24 cellular contexts compared by ENCODE assay signal in the genomic region with DNA sequence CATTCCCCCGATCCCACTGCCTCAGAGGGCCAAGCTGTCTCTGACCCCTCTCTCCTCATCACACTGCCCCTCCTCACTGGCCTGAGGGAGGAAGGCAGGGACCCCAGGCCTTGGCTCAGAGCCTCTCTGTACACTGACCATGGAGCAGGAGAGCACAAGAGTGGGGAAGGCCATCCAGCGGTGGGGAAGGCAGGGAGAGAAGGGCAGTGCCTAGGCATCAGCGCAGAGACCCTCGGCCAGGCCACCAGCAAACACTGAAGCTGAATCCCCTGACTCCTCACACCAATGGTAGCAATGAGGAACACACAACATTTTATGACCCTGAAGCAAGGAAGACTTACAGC. TPM values are rescaled to one million over a fixed set of nuclear protein-coding genes. Genes with fewer than 3 reads are reported as not detected.
"Had no signal": no experiment of that assay in that cellular context is flagged by ENCODE, and none has a peak within 500 bp of the region (broad histone marks: within the 10 kb centered on the region; RNA-seq: fewer than 3 reads in every experiment).

No MANE protein-coding gene starts in this region.

- DNase-seq: cortex of kidney; effector memory CD8-positive, alpha-beta T cell; erythroblast; foreskin fibroblast; gastrocnemius medialis; immature natural killer cell; left ventricle myocardium superior; lower lobe of right lung; natural killer cell; stimulated activated CD4-positive, alpha-beta T cell treated with anti-CD3 and anti-CD28 coated beads, Interleukin-2, amount 100 ng/mL, for 24 hours; stimulated activated CD4-positive, alpha-beta T cell treated with anti-CD3 and anti-CD28 coated beads, Interleukin-4, amount 100 ng/mL, for 24 hours; stimulated activated naive CD4-positive, alpha-beta T cell treated with Interleukin-2 at 50 U/mL for 16 hours; thyroid gland; trophoblast cell had no signal

- H3K4me2 ChIP-seq: smooth muscle cell had no signal

- H3K36me3 Mint-ChIP-seq: immature natural killer cell; natural killer cell; stimulated activated effector memory CD8-positive, alpha-beta T cell treated with anti-CD3 and anti-CD28 coated beads, Interleukin-12 subunit alpha, Interleukin-12 subunit beta, amount 100 ng/mL, for 72 hours had no signal

- H3K27ac Mint-ChIP-seq: effector memory CD8-positive, alpha-beta T cell; immature natural killer cell; natural killer cell; stimulated activated effector memory CD8-positive, alpha-beta T cell treated with anti-CD3 and anti-CD28 coated beads, Interleukin-12 subunit alpha, Interleukin-12 subunit beta, amount 100 ng/mL, for 72 hours had no signal

- H3K27ac ChIP-seq: gastrocnemius medialis, lower lobe of right lung, neutrophil, prostate gland, right atrium auricular region, stomach, thyroid gland, vagina had no signal

- H3K4me3 ChIP-seq: gastrocnemius medialis, lower lobe of right lung, prostate gland, right atrium auricular region, smooth muscle cell, stomach, thyroid gland, vagina had no signal

- H3K27me3 ChIP-seq: gastrocnemius medialis, right atrium auricular region, thyroid gland, vagina had no signal

- ATAC-seq: effector memory CD8-positive, alpha-beta T cell; gastrocnemius medialis; left ventricle myocardium superior; lower lobe of right lung; natural killer cell; sciatic nerve; stimulated activated effector memory CD8-positive, alpha-beta T cell treated with anti-CD3 and anti-CD28 coated beads, Interleukin-12 subunit alpha, Interleukin-12 subunit beta, amount 100 ng/mL, for 72 hours had no signal

- H3K9me3 ChIP-seq: gastrocnemius medialis, lower lobe of right lung, neutrophil, prostate gland, right atrium auricular region, stomach, thyroid gland, vagina had no signal

- H3K4me3 Mint-ChIP-seq: effector memory CD8-positive, alpha-beta T cell; immature natural killer cell; natural killer cell; stimulated activated effector memory CD8-positive, alpha-beta T cell treated with anti-CD3 and anti-CD28 coated beads, Interleukin-12 subunit alpha, Interleukin-12 subunit beta, amount 100 ng/mL, for 72 hours had no signal

- H3K36me3 ChIP-seq: gastrocnemius medialis, lower lobe of right lung, neutrophil, prostate gland, right atrium auricular region, stomach, vagina had no signal

- H3K4me1 Mint-ChIP-seq: immature natural killer cell; natural killer cell; stimulated activated effector memory CD8-positive, alpha-beta T cell treated with anti-CD3 and anti-CD28 coated beads, Interleukin-12 subunit alpha, Interleukin-12 subunit beta, amount 100 ng/mL, for 72 hours had no signal

- H3K4me1 ChIP-seq: gastrocnemius medialis, lower lobe of right lung, prostate gland, right atrium auricular region, stomach, thyroid gland, vagina had no signal

- H3K9me3 Mint-ChIP-seq: immature natural killer cell; stimulated activated effector memory CD8-positive, alpha-beta T cell treated with anti-CD3 and anti-CD28 coated beads, Interleukin-12 subunit alpha, Interleukin-12 subunit beta, amount 100 ng/mL, for 72 hours had no signal

RNA-seq across cellular contexts. Expression of a gene that starts 14.8 kb away (rescaled TPM):
- total RNA-seq: mononuclear cell, natural killer cell, sciatic nerve, subcutaneous adipose tissue had no signal
